Comparison of ENCODE assay signal across 27 cellular contexts in genomic region chr5:7795311-7795710, GRCh38. TPM values are rescaled to one million over a fixed set of nuclear protein-coding genes. Genes with fewer than 3 reads are reported as not detected.
"Had no signal": no experiment of that assay in that cellular context is flagged by ENCODE, and none has a peak within 500 bp of the region (broad histone marks: within the 10 kb centered on the region; RNA-seq: fewer than 3 reads in every experiment).

No MANE protein-coding gene starts in this region.

- H3K4me2 ChIP-seq: hepatocyte had no signal

- H3K36me3 Mint-ChIP-seq: activated naive CD8-positive, alpha-beta T cell treated with anti-CD3 and anti-CD28 coated beads, Interleukin-2, amount 10 ng/mL, durations not matched to agents 7 days and 5 days; mesothelial cell of epicardium; stimulated activated effector memory CD8-positive, alpha-beta T cell treated with anti-CD3 and anti-CD28 coated beads, Interleukin-12 subunit alpha, Interleukin-12 subunit beta, amount 100 ng/mL, for 72 hours had no signal

- H3K9me3 Mint-ChIP-seq: activated CD4-positive, alpha-beta memory T cell treated with anti-CD3 and anti-CD28 coated beads, Interleukin-2, amount 10 ng/mL, durations not matched to agents 7 days and 5 days; activated naive CD8-positive, alpha-beta T cell treated with anti-CD3 and anti-CD28 coated beads, Interleukin-2, amount 10 ng/mL, durations not matched to agents 7 days and 5 days; activated T-helper 2 cell treated with anti-CD3 and anti-CD28 coated beads, Interferon-gamma antibody, Interleukin-2, Interleukin-4, amounts not matched to agents 10 μg/mL and 5 μg/mL and 100 μg/mL, durations not matched to agents 14 hours and 24 hours and 36 hours; dendritic cell treated with granulocyte-macrophage colony-stimulating factor and Interleukin-4, amounts not matched to agents 40 ng/mL and 50 ng/mL, for 4 days; mesothelial cell of epicardium; nephron progenitor cell; stimulated activated effector memory CD8-positive, alpha-beta T cell treated with anti-CD3 and anti-CD28 coated beads, Interleukin-12 subunit alpha, Interleukin-12 subunit beta, amount 100 ng/mL, for 72 hours had no signal

- DNase-seq: activated CD4-positive, alpha-beta memory T cell treated with anti-CD3 and anti-CD28 coated beads, Interleukin-2, amount 10 ng/mL, durations not matched to agents 7 days and 5 days; activated CD4-positive, alpha-beta T cell treated with anti-CD3 and anti-CD28 coated beads for 48 hours; activated CD4-positive, CD25-positive, alpha-beta regulatory T cell; activated naive CD4-positive, alpha-beta T cell treated with Interleukin-2 at 50 U/mL for 16 hours; activated naive CD8-positive, alpha-beta T cell treated with anti-CD3 and anti-CD28 coated beads, Interleukin-2, amount 10 ng/mL, durations not matched to agents 7 days and 5 days; activated T-cell treated with anti-CD3 and anti-CD28 coated beads, Interleukin-2, amount 50 U/mL, for 1 hour; aorta; cerebellar nuclear complex; effector memory CD4-positive, alpha-beta T cell; esophagus squamous epithelium; islet precursor cell; nephron progenitor cell; ovary; sigmoid colon; stimulated activated CD4-positive, alpha-beta T cell treated with anti-CD3 and anti-CD28 coated beads, Interleukin-4, amount 100 ng/mL, for 24 hours; T1000; tibial artery had no signal

- H3K4me1 ChIP-seq: breast epithelium, esophagus squamous epithelium, sigmoid colon, tibial artery, vagina had no signal

- H3K27ac ChIP-seq: breast epithelium, esophagus squamous epithelium, hepatocyte, ovary, sigmoid colon, tibial artery, vagina had no signal

- H3K4me3 Mint-ChIP-seq: activated CD4-positive, alpha-beta memory T cell treated with anti-CD3 and anti-CD28 coated beads, Interleukin-2, amount 10 ng/mL, durations not matched to agents 7 days and 5 days; activated naive CD8-positive, alpha-beta T cell treated with anti-CD3 and anti-CD28 coated beads, Interleukin-2, amount 10 ng/mL, durations not matched to agents 7 days and 5 days; dendritic cell treated with granulocyte-macrophage colony-stimulating factor and Interleukin-4, amounts not matched to agents 40 ng/mL and 50 ng/mL, for 4 days; mesothelial cell of epicardium; nephron progenitor cell; stimulated activated effector memory CD8-positive, alpha-beta T cell treated with anti-CD3 and anti-CD28 coated beads, Interleukin-12 subunit alpha, Interleukin-12 subunit beta, amount 100 ng/mL, for 72 hours had no signal

- H3K9me3 ChIP-seq: breast epithelium, esophagus squamous epithelium, ovary, sigmoid colon, tibial artery, vagina had no signal

- H3K4me1 Mint-ChIP-seq: activated CD4-positive, alpha-beta memory T cell treated with anti-CD3 and anti-CD28 coated beads, Interleukin-2, amount 10 ng/mL, durations not matched to agents 7 days and 5 days; activated naive CD8-positive, alpha-beta T cell treated with anti-CD3 and anti-CD28 coated beads, Interleukin-2, amount 10 ng/mL, durations not matched to agents 7 days and 5 days; mesothelial cell of epicardium; nephron progenitor cell; stimulated activated effector memory CD8-positive, alpha-beta T cell treated with anti-CD3 and anti-CD28 coated beads, Interleukin-12 subunit alpha, Interleukin-12 subunit beta, amount 100 ng/mL, for 72 hours had no signal

- H3K27ac Mint-ChIP-seq: activated CD4-positive, alpha-beta memory T cell treated with anti-CD3 and anti-CD28 coated beads, Interleukin-2, amount 10 ng/mL, durations not matched to agents 7 days and 5 days; activated naive CD8-positive, alpha-beta T cell treated with anti-CD3 and anti-CD28 coated beads, Interleukin-2, amount 10 ng/mL, durations not matched to agents 7 days and 5 days; activated T-helper 2 cell treated with anti-CD3 and anti-CD28 coated beads, Interferon-gamma antibody, Interleukin-2, Interleukin-4, amounts not matched to agents 10 μg/mL and 5 μg/mL and 100 μg/mL, durations not matched to agents 14 hours and 24 hours and 36 hours; dendritic cell treated with granulocyte-macrophage colony-stimulating factor and Interleukin-4, amounts not matched to agents 40 ng/mL and 50 ng/mL, for 4 days; mesothelial cell of epicardium; stimulated activated effector memory CD8-positive, alpha-beta T cell treated with anti-CD3 and anti-CD28 coated beads, Interleukin-12 subunit alpha, Interleukin-12 subunit beta, amount 100 ng/mL, for 72 hours had no signal

- H3K4me3 ChIP-seq: breast epithelium, esophagus squamous epithelium, hepatocyte, lung, ovary, sigmoid colon, tibial artery, vagina had no signal

- H3K27me3 ChIP-seq: breast epithelium, esophagus squamous epithelium, hepatocyte, ovary, sigmoid colon, tibial artery, vagina had no signal

- H3K36me3 ChIP-seq: breast epithelium, esophagus squamous epithelium, ovary, sigmoid colon, tibial artery, vagina had no signal

- H3K27me3 Mint-ChIP-seq: activated CD4-positive, alpha-beta memory T cell treated with anti-CD3 and anti-CD28 coated beads, Interleukin-2, amount 10 ng/mL, durations not matched to agents 7 days and 5 days had no signal

RNA-seq across cellular contexts. Expression of gene CFAP90, which starts 55.6 kb away (rescaled TPM):
- total RNA-seq: activated CD4-positive, alpha-beta memory T cell treated with anti-CD3 and anti-CD28 coated beads, Interleukin-2, amount 10 ng/mL, durations not matched to agents 7 days and 5 days; activated naive CD8-positive, alpha-beta T cell treated with anti-CD3 and anti-CD28 coated beads, Interleukin-2, amount 10 ng/mL, durations not matched to agents 7 days and 5 days; activated T-helper 2 cell treated with anti-CD3 and anti-CD28 coated beads, Interferon-gamma antibody, Interleukin-2, Interleukin-4, amounts not matched to agents 10 μg/mL and 5 μg/mL and 100 μg/mL, durations not matched to agents 14 hours and 24 hours and 36 hours; esophagus squamous epithelium; myocyte; T-helper 1 cell treated with Interleukin-12 subunit alpha and Interleukin-12 subunit beta and Interleukin-4 antibody, amounts not matched to agents 30 ng/mL and 1 ng/mL, for 36 hours had no signal
